ENCODE assay signal across 8 cellular contexts in genomic region chr6:143061597-143062385, GRCh38. TPM values are rescaled to one million over a fixed set of nuclear protein-coding genes. Genes with fewer than 3 reads are reported as not detected.
DNase-seq lines count a peak whose midpoint lies in the region; ATAC-seq and TF ChIP-seq lines count a peak whose summit lies in the region.

No MANE protein-coding gene starts in this region.

- peaks cover 13% of the 10 kb centered on the region for H3K4me1 Mint-ChIP-seq in endothelial cell (ENCODE audit: unreplicated experiment)

- H3K4me1 ChIP-seq in neuron (ENCODE audit: insufficient read depth, low read length), result peaks cover 13% of the 10 kb centered on the region

- peak overlapping the region; percentile 20 for H3K27ac Mint-ChIP-seq in endothelial cell (ENCODE audit: unreplicated experiment)

- H3K36me3 Mint-ChIP-seq in endothelial cell (ENCODE audit: low read depth, unreplicated experiment), result no peaks in the 10 kb centered on the region

- DNase-seq in DMS79 treated with DMSO at 0.1 percent for 48 hours (lab: John Stamatoyannopoulos, UW) (peak; percentile 39), DMS79 (lab: John Stamatoyannopoulos, UW) (no peak), NCI-H446 treated with DMSO at 0.1 percent for 48 hours (lab: John Stamatoyannopoulos, UW) (peak; percentile 7), endothelial cell (ENCODE audit: low spot score) (no peak), NCI-H1417 treated with DMSO at 0.1 percent for 48 hours (lab: John Stamatoyannopoulos, UW) (no peak), hepatic stellate cell (ENCODE audit: low spot score) (no peak)

- H3K36me3 ChIP-seq in neuron (ENCODE audit: insufficient read depth, low read length), result no peaks in the 10 kb centered on the region

- H3K27me3 ChIP-seq in neuron (ENCODE audit: insufficient read depth, low read length), result no peaks in the 10 kb centered on the region

- peak overlapping the region; percentile 59 for H3K4me3 ChIP-seq in neuron (ENCODE audit: low read length)

- no peak for TF ChIP-seq CTCF in endothelial cell (IDR thresholded peaks at IDR 0.05; ENCODE audit: unreplicated experiment)

- no peaks in the 10 kb centered on the region for H3K9me3 ChIP-seq in neuron (ENCODE audit: low read length)

- H3K4me3 Mint-ChIP-seq in endothelial cell (ENCODE audit: unreplicated experiment), result peak overlapping the region; percentile 92

- peak overlapping the region; percentile 66 for H2AFZ ChIP-seq in neuron (ENCODE audit: low read depth, low read length)

- no peaks in the 10 kb centered on the region for H3K9me3 Mint-ChIP-seq in endothelial cell (ENCODE audit: unreplicated experiment)

- H3K27me3 Mint-ChIP-seq in endothelial cell (ENCODE audit: unreplicated experiment), result peaks cover 4% of the 10 kb centered on the region

- no peak for ATAC-seq in HG03520 (IDR thresholded peaks at IDR 0.05; ENCODE audit: unreplicated experiment)

RNA-seq across cellular contexts. Expression of gene AIG1, which starts 1.1 kb away (rescaled TPM):
- total RNA-seq in endothelial cell (ENCODE audit: unreplicated experiment), result 17.5 TPM

Comparison
In these comparisons a context has a peak if more than half of its experiments do, and no peak if none do; other contexts are left out.
1. DNase-seq: peak in DMS79 treated with DMSO at 0.1 percent for 48 hours (single experiment) and NCI-H446 treated with DMSO at 0.1 percent for 48 hours (single experiment); none in DMS79 (single experiment), endothelial cell (single experiment), NCI-H1417 treated with DMSO at 0.1 percent for 48 hours (single experiment) and hepatic stellate cell (single experiment).